ENCODE assay signal across 1 cellular context in genomic region chr1:12618661-12619395, GRCh38.
TF ChIP-seq lines count a peak whose summit lies in the region.

No MANE protein-coding gene starts in this region.

TF ChIP-seq in HepG2, 621 proteins besides CTCF, POLR2A, EP300 and RAD21 (continued from another document and continues in another):
- TF ChIP-seq AGO1 (IDR thresholded peaks at IDR 0.05; ENCODE audit: low read depth, low read length, poor library complexity, severe bottlenecking) (no peak), KLF6 (CRISPR knock-in tag; IDR thresholded peaks at IDR 0.05) (peak; percentile 86), ZNF234 (CRISPR knock-in tag; conservative IDR thresholded peaks at IDR 0.05) (no peak), IRF9 (CRISPR knock-in tag; IDR thresholded peaks at IDR 0.05; ENCODE audit: borderline replicate concordance) (no peak; the same call in 1 of the 2 replicates), ZNF879 (CRISPR knock-in tag; IDR thresholded peaks at IDR 0.05) (no peak), ZKSCAN1 (IDR thresholded peaks at IDR 0.05; ENCODE audit: low read length) (no peak), PAXIP1 (CRISPR knock-in tag; conservative IDR thresholded peaks at IDR 0.05) (peak; percentile 78; the same call in 1 of the 2 replicates), POGZ (CRISPR knock-in tag; IDR thresholded peaks at IDR 0.05) (peak; percentile 11; the same call in 1 of the 2 replicates), GTF3A (CRISPR knock-in tag; conservative IDR thresholded peaks at IDR 0.05) (no peak), ZNF792 (CRISPR knock-in tag; IDR thresholded peaks at IDR 0.05) (no peak), BCLAF1 (IDR thresholded peaks at IDR 0.05) (no peak), MED1 (CRISPR knock-in tag; IDR thresholded peaks at IDR 0.05) (peak; percentile 98), PRPF4 (IDR thresholded peaks at IDR 0.05; ENCODE audit: low read depth, low read length, poor library complexity, severe bottlenecking) (no peak), ZNF639 (CRISPR knock-in tag; conservative IDR thresholded peaks at IDR 0.05) (0 out of 2 replicates have a peak, but pooled peaks have one; percentile 40), ZNF281 (CRISPR knock-in tag; IDR thresholded peaks at IDR 0.05; ENCODE audit: borderline replicate concordance) (peak; percentile 71; the same call in 1 of the 2 replicates), ZZZ3 (CRISPR knock-in tag; IDR thresholded peaks at IDR 0.05; ENCODE audit: borderline replicate concordance) (no peak), ZNF567 (CRISPR knock-in tag; IDR thresholded peaks at IDR 0.05; ENCODE audit: borderline replicate concordance) (0 out of 2 replicates have a peak, but pooled peaks have one; percentile 21), ZNF318 (CRISPR knock-in tag; IDR thresholded peaks at IDR 0.05) (no peak), ZHX2 (IDR thresholded peaks at IDR 0.05; ENCODE audit: low read depth) (no peak), ZHX2 (CRISPR knock-in tag; IDR thresholded peaks at IDR 0.05; ENCODE audit: borderline replicate concordance) (no peak), SOX5 (CRISPR knock-in tag; IDR thresholded peaks at IDR 0.05; ENCODE audit: borderline replicate concordance) (peak; percentile 87), POLR2AphosphoS5 (IDR thresholded peaks at IDR 0.05; ENCODE audit: low read depth, low read length) (peak; percentile 95), CREM (IDR thresholded peaks at IDR 0.05) (peak; percentile 83), CREM (CRISPR knock-in tag; IDR thresholded peaks at IDR 0.05) (no peak), ZNF737 (CRISPR knock-in tag; IDR thresholded peaks at IDR 0.05; ENCODE audit: borderline replicate concordance) (no peak), FOXA3 (CRISPR knock-in tag; IDR thresholded peaks at IDR 0.05) (peak; percentile 74), PPARG (CRISPR knock-in tag; conservative IDR thresholded peaks at IDR 0.05) (peak; percentile 69), ZNF557 (CRISPR knock-in tag; IDR thresholded peaks at IDR 0.05) (no peak)
